In the genomic region with DNA sequence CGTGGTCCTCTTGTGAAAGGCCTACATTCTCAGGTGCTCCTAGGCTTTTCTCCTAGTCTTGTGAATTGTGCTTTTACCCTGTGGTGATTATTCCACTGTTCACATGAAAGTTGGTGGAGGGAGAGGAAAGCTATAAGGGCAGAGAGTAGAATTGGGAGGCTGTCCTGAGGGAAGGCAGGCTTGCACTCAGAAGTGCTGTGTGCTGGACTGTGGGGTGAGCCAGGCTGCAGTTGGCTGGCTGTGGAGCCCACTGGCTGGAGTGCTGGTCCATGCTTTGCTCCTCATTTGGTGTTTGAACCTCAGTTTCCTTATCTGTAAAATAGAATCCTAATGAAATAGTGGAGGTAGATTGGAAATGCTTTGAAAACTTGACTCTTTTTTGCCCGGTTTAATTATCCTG, we compare ENCODE assay signal across 2 cellular contexts.
TF ChIP-seq lines count a peak whose summit lies in the region.

No MANE protein-coding gene starts in this region.

TF ChIP-seq in H1, 55 proteins besides CTCF, POLR2A, EP300 and RAD21:
- TF ChIP-seq JUND (IDR thresholded peaks at IDR 0.05; ENCODE audit: low read length) (no peak), HDAC2 (IDR thresholded peaks at IDR 0.05; ENCODE audit: borderline replicate concordance in 1 of 2, low read depth in 2 of 2, low read length in 2 of 2) (no peak), GTF2F1 (IDR thresholded peaks at IDR 0.05; ENCODE audit: borderline replicate concordance, low read depth, low read length) (no peak), RBBP5 (IDR thresholded peaks at IDR 0.05; ENCODE audit: borderline replicate concordance, low read depth, low read length) (no peak), KDM5A (IDR thresholded peaks at IDR 0.05; ENCODE audit: low read length) (no peak), KDM4A (IDR thresholded peaks at IDR 0.05; ENCODE audit: low read depth, low read length, severe bottlenecking) (no peak), PHF8 (conservative IDR thresholded peaks at IDR 0.05; ENCODE audit: low read depth, low read length) (no peak), GABPA (IDR thresholded peaks at IDR 0.05; ENCODE audit: borderline replicate concordance, insufficient read depth, low read length) (no peak)

TF ChIP-seq in HepG2, 621 proteins besides CTCF, POLR2A, EP300 and RAD21:
- no peak for TF ChIP-seq NFATC3 (CRISPR knock-in tag; IDR thresholded peaks at IDR 0.05)
- TF ChIP-seq ZNF343 (CRISPR knock-in tag; IDR thresholded peaks at IDR 0.05), result no peak
- TF ChIP-seq, protein P1, sequence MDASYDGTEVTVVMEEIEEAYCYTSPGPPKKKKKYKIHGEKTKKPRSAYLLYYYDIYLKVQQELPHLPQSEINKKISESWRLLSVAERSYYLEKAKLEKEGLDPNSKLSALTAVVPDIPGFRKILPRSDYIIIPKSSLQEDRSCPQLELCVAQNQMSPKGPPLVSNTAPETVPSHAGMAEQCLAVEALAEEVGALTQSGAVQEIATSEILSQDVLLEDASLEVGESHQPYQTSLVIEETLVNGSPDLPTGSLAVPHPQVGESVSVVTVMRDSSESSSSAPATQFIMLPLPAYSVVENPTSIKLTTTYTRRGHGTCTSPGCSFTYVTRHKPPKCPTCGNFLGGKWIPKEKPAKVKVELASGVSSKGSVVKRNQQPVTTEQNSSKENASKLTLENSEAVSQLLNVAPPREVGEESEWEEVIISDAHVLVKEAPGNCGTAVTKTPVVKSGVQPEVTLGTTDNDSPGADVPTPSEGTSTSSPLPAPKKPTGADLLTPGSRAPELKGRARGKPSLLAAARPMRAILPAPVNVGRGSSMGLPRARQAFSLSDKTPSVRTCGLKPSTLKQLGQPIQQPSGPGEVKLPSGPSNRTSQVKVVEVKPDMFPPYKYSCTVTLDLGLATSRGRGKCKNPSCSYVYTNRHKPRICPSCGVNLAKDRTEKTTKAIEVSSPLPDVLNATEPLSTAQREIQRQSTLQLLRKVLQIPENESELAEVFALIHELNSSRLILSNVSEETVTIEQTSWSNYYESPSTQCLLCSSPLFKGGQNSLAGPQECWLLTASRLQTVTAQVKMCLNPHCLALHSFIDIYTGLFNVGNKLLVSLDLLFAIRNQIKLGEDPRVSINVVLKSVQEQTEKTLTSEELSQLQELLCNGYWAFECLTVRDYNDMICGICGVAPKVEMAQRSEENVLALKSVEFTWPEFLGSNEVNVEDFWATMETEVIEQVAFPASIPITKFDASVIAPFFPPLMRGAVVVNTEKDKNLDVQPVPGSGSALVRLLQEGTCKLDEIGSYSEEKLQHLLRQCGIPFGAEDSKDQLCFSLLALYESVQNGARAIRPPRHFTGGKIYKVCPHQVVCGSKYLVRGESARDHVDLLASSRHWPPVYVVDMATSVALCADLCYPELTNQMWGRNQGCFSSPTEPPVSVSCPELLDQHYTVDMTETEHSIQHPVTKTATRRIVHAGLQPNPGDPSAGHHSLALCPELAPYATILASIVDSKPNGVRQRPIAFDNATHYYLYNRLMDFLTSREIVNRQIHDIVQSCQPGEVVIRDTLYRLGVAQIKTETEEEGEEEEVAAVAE (CRISPR knock-in tag; IDR thresholded peaks at IDR 0.05; ENCODE audit: borderline replicate concordance), result no peak
- TF ChIP-seq, protein P2, sequence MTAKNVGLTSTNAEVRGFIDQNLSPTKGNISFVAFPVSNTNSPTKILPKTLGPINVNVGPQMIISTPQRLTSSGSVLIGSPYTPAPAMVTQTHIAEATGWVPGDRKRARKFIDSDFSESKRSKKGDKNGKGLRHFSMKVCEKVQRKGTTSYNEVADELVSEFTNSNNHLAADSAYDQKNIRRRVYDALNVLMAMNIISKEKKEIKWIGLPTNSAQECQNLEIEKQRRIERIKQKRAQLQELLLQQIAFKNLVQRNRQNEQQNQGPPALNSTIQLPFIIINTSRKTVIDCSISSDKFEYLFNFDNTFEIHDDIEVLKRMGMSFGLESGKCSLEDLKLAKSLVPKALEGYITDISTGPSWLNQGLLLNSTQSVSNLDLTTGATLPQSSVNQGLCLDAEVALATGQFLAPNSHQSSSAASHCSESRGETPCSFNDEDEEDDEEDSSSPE (CRISPR knock-in tag; IDR thresholded peaks at IDR 0.05), result no peak
- no peak for TF ChIP-seq KLF16 (CRISPR knock-in tag; IDR thresholded peaks at IDR 0.05)
- TF ChIP-seq HBP1 (CRISPR knock-in tag; IDR thresholded peaks at IDR 0.05; ENCODE audit: low read depth), result no peak
- no peak for TF ChIP-seq ZNF460 (CRISPR knock-in tag; IDR thresholded peaks at IDR 0.05; ENCODE audit: borderline replicate concordance)
TF ChIP-seq in HepG2: peak in this region for 0.
